In the genomic region with DNA sequence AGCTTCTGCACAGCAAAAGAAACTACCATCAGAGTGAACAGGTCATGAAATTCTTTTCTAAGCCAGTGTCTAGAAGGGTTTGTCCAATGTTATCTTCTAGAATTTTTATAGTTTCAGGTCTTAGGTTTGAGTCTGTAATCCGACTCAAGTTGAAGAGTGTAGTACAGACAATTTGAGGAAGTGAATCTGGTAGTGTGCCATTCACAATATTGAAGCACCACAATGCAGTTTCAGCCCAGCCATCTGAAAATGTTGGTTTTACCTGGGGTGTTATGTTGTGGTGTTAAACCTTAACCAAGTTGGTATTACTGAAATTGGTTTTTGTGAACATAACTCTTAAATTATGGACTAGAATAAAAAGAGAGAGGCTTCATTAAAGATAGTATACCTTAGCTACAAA, we compare ENCODE assay signal across 1 cellular context.
TF ChIP-seq lines count a peak whose summit lies in the region.

No MANE protein-coding gene starts in this region.

TF ChIP-seq in GM12878, 131 proteins besides CTCF, POLR2A, EP300 and RAD21 (continued from another document):
- TF ChIP-seq, protein P1, sequence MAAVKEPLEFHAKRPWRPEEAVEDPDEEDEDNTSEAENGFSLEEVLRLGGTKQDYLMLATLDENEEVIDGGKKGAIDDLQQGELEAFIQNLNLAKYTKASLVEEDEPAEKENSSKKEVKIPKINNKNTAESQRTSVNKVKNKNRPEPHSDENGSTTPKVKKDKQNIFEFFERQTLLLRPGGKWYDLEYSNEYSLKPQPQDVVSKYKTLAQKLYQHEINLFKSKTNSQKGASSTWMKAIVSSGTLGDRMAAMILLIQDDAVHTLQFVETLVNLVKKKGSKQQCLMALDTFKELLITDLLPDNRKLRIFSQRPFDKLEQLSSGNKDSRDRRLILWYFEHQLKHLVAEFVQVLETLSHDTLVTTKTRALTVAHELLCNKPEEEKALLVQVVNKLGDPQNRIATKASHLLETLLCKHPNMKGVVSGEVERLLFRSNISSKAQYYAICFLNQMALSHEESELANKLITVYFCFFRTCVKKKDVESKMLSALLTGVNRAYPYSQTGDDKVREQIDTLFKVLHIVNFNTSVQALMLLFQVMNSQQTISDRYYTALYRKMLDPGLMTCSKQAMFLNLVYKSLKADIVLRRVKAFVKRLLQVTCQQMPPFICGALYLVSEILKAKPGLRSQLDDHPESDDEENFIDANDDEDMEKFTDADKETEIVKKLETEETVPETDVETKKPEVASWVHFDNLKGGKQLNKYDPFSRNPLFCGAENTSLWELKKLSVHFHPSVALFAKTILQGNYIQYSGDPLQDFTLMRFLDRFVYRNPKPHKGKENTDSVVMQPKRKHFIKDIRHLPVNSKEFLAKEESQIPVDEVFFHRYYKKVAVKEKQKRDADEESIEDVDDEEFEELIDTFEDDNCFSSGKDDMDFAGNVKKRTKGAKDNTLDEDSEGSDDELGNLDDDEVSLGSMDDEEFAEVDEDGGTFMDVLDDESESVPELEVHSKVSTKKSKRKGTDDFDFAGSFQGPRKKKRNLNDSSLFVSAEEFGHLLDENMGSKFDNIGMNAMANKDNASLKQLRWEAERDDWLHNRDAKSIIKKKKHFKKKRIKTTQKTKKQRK (IDR thresholded peaks at IDR 0.05; ENCODE audit: low read depth, low read length): no peak
- TF ChIP-seq BHLHE40 (IDR thresholded peaks at IDR 0.05; ENCODE audit: borderline replicate concordance in 1 of 2, low read depth in 2 of 2, low read length in 1 of 2): peak in 1 of 2 experiments; percentile 34; a peak in 1 of 4 replicates
- TF ChIP-seq NFXL1 (IDR thresholded peaks at IDR 0.05; ENCODE audit: borderline replicate concordance): no peak
- no peak for TF ChIP-seq SREBF1 (IDR thresholded peaks at IDR 0.05; ENCODE audit: low read length)
TF ChIP-seq in GM12878: peak in this region for 3.
